8 cellular contexts compared by ENCODE assay signal in genomic region chr7:52017802-52018679, GRCh38.
DNase-seq lines count a peak whose midpoint lies in the region; ATAC-seq and TF ChIP-seq lines count a peak whose summit lies in the region.

No MANE protein-coding gene starts in this region.

- H3K4me3 ChIP-seq in lower lobe of right lung (peak overlapping the region; percentile 18), sigmoid colon (no peak overlapping the region)

- WGBS in sigmoid colon, 2 donors = 54 to 61% methylated on average over 8 of the region's 8 CpGs

- ATAC-seq in HG03432 (IDR thresholded peaks at IDR 0.05; ENCODE audit: unreplicated experiment) (peak; percentile 82), lower lobe of right lung (peak; percentile 54 to 68)

- H3K9me3 ChIP-seq in lower lobe of right lung = no peaks in the 10 kb centered on the region
- H3K9me3 ChIP-seq in sigmoid colon = no peaks in the 10 kb centered on the region

- H3K4me1 ChIP-seq in lower lobe of right lung (no peaks in the 10 kb centered on the region), sigmoid colon (no peaks in the 10 kb centered on the region)

- DNase-seq in NCI-H1694 treated with DMSO at 0.1 percent for 48 hours (lab: John Stamatoyannopoulos, UW) (peak; percentile 0), NCI-H1694 (lab: John Stamatoyannopoulos, UW) (no peak), SW480 (ENCODE audit: low spot score) (peak; percentile 67), lower lobe of right lung (no peak), sigmoid colon (no peak), NCI-H1092 treated with DMSO at 0.1 percent for 48 hours (lab: John Stamatoyannopoulos, UW) (no peak)
- no peak for DNase-seq in central memory CD4-positive, alpha-beta T cell

- no peaks in the 10 kb centered on the region for H3K27me3 ChIP-seq in lower lobe of right lung (ENCODE audit: low read depth)
- H3K27me3 ChIP-seq in sigmoid colon = no peaks in the 10 kb centered on the region

- H3K36me3 ChIP-seq in lower lobe of right lung (no peaks in the 10 kb centered on the region), sigmoid colon (no peaks in the 10 kb centered on the region)

- TF ChIP-seq POLR2A in sigmoid colon (IDR thresholded peaks at IDR 0.05) = no peak

- no peak overlapping the region for H3K27ac ChIP-seq in lower lobe of right lung
- no peak overlapping the region for H3K27ac ChIP-seq in sigmoid colon

- TF ChIP-seq CTCF in lower lobe of right lung (IDR thresholded peaks at IDR 0.05) (peak; percentile 43), sigmoid colon (IDR thresholded peaks at IDR 0.05) (peak in 1 of 4 experiments; percentile 19)

- intact Hi-C loops in lower lobe of right lung (cut with DNase I) = no loop called here
- intact Hi-C loops in sigmoid colon (cut with DNase I) = no loop called here

- TF ChIP-seq EP300 in sigmoid colon (IDR thresholded peaks at IDR 0.05) = no peak

Comparison
In these comparisons a context has a peak if more than half of its experiments do, and no peak if none do; other contexts are left out.
1. DNase-seq: peak in NCI-H1694 treated with DMSO at 0.1 percent for 48 hours (single experiment) and SW480 (single experiment); none in NCI-H1694 (single experiment), lower lobe of right lung (single experiment), central memory CD4-positive, alpha-beta T cell (single experiment), sigmoid colon (single experiment) and NCI-H1092 treated with DMSO at 0.1 percent for 48 hours (single experiment).